ENCODE assay signal across 24 cellular contexts in the genomic region with DNA sequence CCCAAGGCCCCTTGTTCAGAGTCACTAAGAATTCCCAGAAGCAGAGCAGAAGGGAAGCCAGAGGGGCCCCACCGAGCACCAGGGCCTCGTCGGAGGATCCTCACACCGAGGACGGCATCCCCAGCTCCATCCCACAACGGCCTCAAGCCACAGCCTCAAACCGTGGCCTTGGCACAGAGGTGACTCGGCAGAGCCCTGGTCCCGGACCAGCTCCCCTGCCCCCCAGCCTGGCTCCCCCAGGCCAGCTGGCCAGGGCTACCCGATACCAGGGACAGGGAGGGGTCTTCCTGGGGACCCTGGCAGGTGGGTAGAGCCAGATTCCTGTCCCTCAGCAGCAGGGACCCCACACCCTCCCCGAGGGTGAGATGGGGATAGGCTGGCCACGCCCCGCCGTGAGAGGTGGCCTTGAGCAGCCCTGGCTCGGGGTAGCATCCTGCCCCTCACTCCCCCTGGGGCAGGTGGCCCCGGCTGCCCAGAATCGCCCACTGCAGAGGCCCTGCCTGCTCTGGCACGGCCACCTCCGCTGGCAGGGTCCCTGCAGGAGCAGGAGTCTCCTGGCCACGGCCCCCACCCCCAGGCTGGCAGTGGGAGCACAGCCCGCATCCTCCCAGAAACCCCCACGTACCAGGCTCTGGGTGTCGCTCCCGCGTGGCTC. TPM values are rescaled to one million over a fixed set of nuclear protein-coding genes. Genes with fewer than 3 reads are reported as not detected.
DNase-seq lines count a peak whose midpoint lies in the region; ATAC-seq and TF ChIP-seq lines count a peak whose summit lies in the region.
"Had no signal": no experiment of that assay in that cellular context is flagged by ENCODE, and none has a peak within 500 bp of the region (broad histone marks: within the 10 kb centered on the region; RNA-seq: fewer than 3 reads in every experiment).

No MANE protein-coding gene starts in this region.

- CTCF ChIA-PET in PC-3 (lab: Charles Lee) = no interaction called here

- H2BK20ac ChIP-seq in H9 (ENCODE audit: low read depth, low read length, poor library complexity, severe bottlenecking) = no peak overlapping the region

- no peak overlapping the region for H3K18ac ChIP-seq in H9 (ENCODE audit: insufficient read length, low read depth, low read length)

- H3K23me2 ChIP-seq in H9 (ENCODE audit: insufficient read length, low read depth, low read length, poor library complexity, severe bottlenecking) = no peaks in the 10 kb centered on the region

- H3K4me2 ChIP-seq in H9 (ENCODE audit: insufficient read depth, insufficient read length, low read length) (no peak overlapping the region), PC-3 (ENCODE audit: low read length) (no peak overlapping the region), GM23248 (ENCODE audit: unreplicated experiment) (no peak overlapping the region)
- H3K4me2 ChIP-seq: PC-9 had no signal

- no peak overlapping the region for H3K14ac ChIP-seq in H9 (ENCODE audit: insufficient read depth, low read length)

- TF ChIP-seq POLR2A in Peyer's patch (IDR thresholded peaks at IDR 0.05) = no peak

- H3F3A ChIP-seq in PC-3 (ENCODE audit: low read length, unreplicated experiment) = no peaks in the 10 kb centered on the region
- no peaks in the 10 kb centered on the region for H3F3A ChIP-seq in GM23248 (ENCODE audit: insufficient read depth)

- H4K5ac ChIP-seq in H9 (ENCODE audit: insufficient read length, low read depth, low read length) = no peak overlapping the region

- no peak overlapping the region for H2BK120ac ChIP-seq in H9 (ENCODE audit: low read depth, low read length, poor library complexity, severe bottlenecking)

- H3K27ac ChIP-seq in Peyer's patch = peak overlapping the region in 2 of 4 donors; percentile 3 to 58
- peak overlapping the region; percentile 78 for H3K27ac ChIP-seq in lower lobe of right lung
- no peak overlapping the region for H3K27ac ChIP-seq in subcutaneous abdominal adipose tissue (ENCODE audit: low read depth, low read length)
- H3K27ac ChIP-seq in H9 (ENCODE audit: insufficient read length, low read depth, low read length) = no peak overlapping the region
- H3K27ac ChIP-seq in PC-3 (ENCODE audit: low read length) = no peak overlapping the region
- H3K27ac ChIP-seq in GM23248 = no peak overlapping the region
- H3K27ac ChIP-seq: foreskin keratinocyte, PC-9, WERI-Rb-1 had no signal

- no peak overlapping the region for H3K23ac ChIP-seq in H9 (ENCODE audit: insufficient read length, low read depth, low read length)

- H3K9me2 ChIP-seq in PC-3 (replicated peaks; ENCODE audit: low read length) (no peaks in the 10 kb centered on the region), GM23248 (ENCODE audit: insufficient read depth) (no peaks in the 10 kb centered on the region)

- H3K9me3 Mint-ChIP-seq in dendritic cell treated with granulocyte-macrophage colony-stimulating factor and Interleukin-4, amounts not matched to agents 40 ng/mL and 50 ng/mL, for 4 days = peaks cover 5% of the 10 kb centered on the region
- H3K9me3 Mint-ChIP-seq in H9 = no peaks in the 10 kb centered on the region
- H3K9me3 Mint-ChIP-seq: IgD-negative memory B cell, naive B cell had no signal

- no peak overlapping the region for H2BK5ac ChIP-seq in H9 (ENCODE audit: insufficient read length, low read length)

- peak overlapping the region; percentile 69 for H3K4me3 Mint-ChIP-seq in dendritic cell treated with granulocyte-macrophage colony-stimulating factor and Interleukin-4, amounts not matched to agents 40 ng/mL and 50 ng/mL, for 4 days
- no peak overlapping the region for H3K4me3 Mint-ChIP-seq in H9
- H3K4me3 Mint-ChIP-seq: IgD-negative memory B cell, naive B cell had no signal

- H2AK5ac ChIP-seq in H9 (ENCODE audit: insufficient read length, low read length) = no peak overlapping the region

- no peak for DNase-seq in Peyer's patch
- DNase-seq in lower lobe of right lung = no peak
- no peak for DNase-seq in H9
- no peak for DNase-seq in PC-3
- no peak for DNase-seq in GM23248
- DNase-seq: Caco-2; EL; foreskin keratinocyte; naive B cell; NCI-H1436; NCI-H2171 treated with DMSO at 0.1 percent for 48 hours; PC-9; stimulated activated CD8-positive, alpha-beta memory T cell treated with anti-CD3 and anti-CD28 coated beads, Interleukin-4, amount 100 ng/mL, for 48 hours; T-helper 2 cell; WERI-Rb-1 had no signal

- no peak overlapping the region for H3K56ac ChIP-seq in H9 (ENCODE audit: insufficient read length, low read depth, low read length)

- H3K79me2 ChIP-seq in H9 (ENCODE audit: insufficient read depth, low read length) (no peaks in the 10 kb centered on the region), PC-3 (ENCODE audit: low read length) (no peaks in the 10 kb centered on the region), GM23248 (ENCODE audit: insufficient read depth) (no peaks in the 10 kb centered on the region)

- POLR2A ChIA-PET in PC-3 (lab: Charles Lee; ENCODE audit: unreplicated experiment) = no interaction called here

- no TSS peak for BruUV-seq in PC-3 (replicated peaks; lab: Mats Ljungman, UMichigan)

- peaks cover 46% of the 10 kb centered on the region for H3K4me1 Mint-ChIP-seq in dendritic cell treated with granulocyte-macrophage colony-stimulating factor and Interleukin-4, amounts not matched to agents 40 ng/mL and 50 ng/mL, for 4 days (ENCODE audit: low read depth)
- no peaks in the 10 kb centered on the region for H3K4me1 Mint-ChIP-seq in H9

- H3K4me1 ChIP-seq in Peyer's patch = peaks cover 0 to 4% (median 0%) of the 10 kb centered on the region in 4 donors
- peaks cover 15% of the 10 kb centered on the region for H3K4me1 ChIP-seq in lower lobe of right lung
- H3K4me1 ChIP-seq in subcutaneous abdominal adipose tissue (ENCODE audit: control insufficient read depth in 5 of 5, insufficient read depth in 5 of 5, low read length in 5 of 5) = peaks cover 0 to 19% (median 5%) of the 10 kb centered on the region in 5 donors
- no peaks in the 10 kb centered on the region for H3K4me1 ChIP-seq in H9 (ENCODE audit: insufficient read depth, low read length)
- H3K4me1 ChIP-seq in PC-3 (ENCODE audit: insufficient read depth, low read length) = no peaks in the 10 kb centered on the region
- H3K4me1 ChIP-seq in GM23248 (ENCODE audit: insufficient read depth) = no peaks in the 10 kb centered on the region
- H3K4me1 ChIP-seq: foreskin keratinocyte had no signal

- peaks cover 28% of the 10 kb centered on the region for H3K27me3 Mint-ChIP-seq in dendritic cell treated with granulocyte-macrophage colony-stimulating factor and Interleukin-4, amounts not matched to agents 40 ng/mL and 50 ng/mL, for 4 days
- H3K27me3 Mint-ChIP-seq in H9 (ENCODE audit: low read depth) = peaks cover 2% of the 10 kb centered on the region; the same call in 1 of the 2 replicates
- H3K27me3 Mint-ChIP-seq: progenitor cell of endocrine pancreas had no signal

- H3K36me3 Mint-ChIP-seq in dendritic cell treated with granulocyte-macrophage colony-stimulating factor and Interleukin-4, amounts not matched to agents 40 ng/mL and 50 ng/mL, for 4 days (ENCODE audit: low read depth) = peaks cover 7% of the 10 kb centered on the region
- no peaks in the 10 kb centered on the region for H3K36me3 Mint-ChIP-seq in H9 (ENCODE audit: insufficient read depth in 1 of 3, low read depth in 3 of 3)
- H3K36me3 Mint-ChIP-seq: IgD-negative memory B cell had no signal

- WGBS in H9 (ENCODE audit: extremely low coverage, insufficient read length, low lambda C conversion rate) = no CpG with 5 or more reads among the region's 25 CpGs
- WGBS in GM23248 (ENCODE audit: low coverage in 1 of 2, low lambda C conversion rate in 2 of 2, missing lambda C conversion rate in 2 of 2), 2 experiments = 46 to 61% methylated on average over 16 to 19 of the region's 25 CpGs

- H3K36me3 ChIP-seq in Peyer's patch = no peaks in the 10 kb centered on the region
- H3K36me3 ChIP-seq in lower lobe of right lung = no peaks in the 10 kb centered on the region
- H3K36me3 ChIP-seq in subcutaneous abdominal adipose tissue (ENCODE audit: control insufficient read depth in 5 of 5, insufficient read depth in 5 of 5, low read length in 5 of 5) = no peaks in the 10 kb centered on the region
- H3K36me3 ChIP-seq in PC-3 (ENCODE audit: low read depth, low read length) = no peaks in the 10 kb centered on the region
- H3K36me3 ChIP-seq in GM23248 (ENCODE audit: low read depth) = no peaks in the 10 kb centered on the region

- H3K9me3 ChIP-seq in Peyer's patch = no peaks in the 10 kb centered on the region
- H3K9me3 ChIP-seq in lower lobe of right lung = no peaks in the 10 kb centered on the region
- H3K9me3 ChIP-seq in subcutaneous abdominal adipose tissue (ENCODE audit: control insufficient read depth in 5 of 5, low read length in 5 of 5) = no peaks in the 10 kb centered on the region
- no peaks in the 10 kb centered on the region for H3K9me3 ChIP-seq in H9 (ENCODE audit: control insufficient read depth, low read depth, low read length)
- H3K9me3 ChIP-seq in PC-3 (ENCODE audit: low read length) = no peaks in the 10 kb centered on the region
- H3K9me3 ChIP-seq in GM23248 (ENCODE audit: low read depth) = no peaks in the 10 kb centered on the region
- H3K9me3 ChIP-seq: Caco-2 had no signal

- H3K27ac Mint-ChIP-seq in dendritic cell treated with granulocyte-macrophage colony-stimulating factor and Interleukin-4, amounts not matched to agents 40 ng/mL and 50 ng/mL, for 4 days = peak overlapping the region; percentile 75
- no peak overlapping the region for H3K27ac Mint-ChIP-seq in H9
- H3K27ac Mint-ChIP-seq: IgD-negative memory B cell, progenitor cell of endocrine pancreas had no signal

- in situ Hi-C loops in GM23248 (cut with MboI) = no loop called here

- TF ChIP-seq CTCF in Peyer's patch (IDR thresholded peaks at IDR 0.05) (no peak), lower lobe of right lung (IDR thresholded peaks at IDR 0.05) (no peak), H9 (conservative IDR thresholded peaks at IDR 0.05) (no peak), PC-3 (conservative IDR thresholded peaks at IDR 0.05; ENCODE audit: low read depth, low read length) (no peak)

- H3K4ac ChIP-seq in H9 (ENCODE audit: low read depth, low read length) = no peak overlapping the region

- H3K27me3 ChIP-seq in Peyer's patch (no peaks in the 10 kb centered on the region), lower lobe of right lung (ENCODE audit: low read depth) (peaks cover 13% of the 10 kb centered on the region), subcutaneous abdominal adipose tissue (ENCODE audit: control insufficient read depth in 5 of 5, insufficient read depth in 4 of 5, low read length in 5 of 5) (peaks cover 19 to 38% (median 26%) of the 10 kb centered on the region in 5 donors), H9 (ENCODE audit: insufficient read depth, low read length) (no peaks in the 10 kb centered on the region), PC-3 (ENCODE audit: low read length) (peaks cover under 1% of the 10 kb centered on the region; the same call in 1 of the 2 replicates), GM23248 (replicated peaks; ENCODE audit: insufficient read depth) (no peaks in the 10 kb centered on the region)

- H3K4me3 ChIP-seq in Peyer's patch = peak overlapping the region; percentile 20 to 46 (median 30)
- H3K4me3 ChIP-seq in lower lobe of right lung = peak overlapping the region; percentile 55
- H3K4me3 ChIP-seq in subcutaneous abdominal adipose tissue (ENCODE audit: low read depth in 1 of 5, low read length in 5 of 5) = peak overlapping the region in 4 of 5 donors; percentile 0 to 65 (median 48)
- H3K4me3 ChIP-seq in PC-3 (ENCODE audit: low read length) = no peak overlapping the region
- no peak overlapping the region for H3K4me3 ChIP-seq in GM23248
- H3K4me3 ChIP-seq: PC-9 had no signal

- H3K9ac ChIP-seq in subcutaneous abdominal adipose tissue (ENCODE audit: low read length in 5 of 5) = peak overlapping the region in 3 of 5 donors; percentile 31 to 70 (median 58)
- H3K9ac ChIP-seq in H9 (ENCODE audit: extremely low read depth, insufficient read length, low read length) = no peak overlapping the region
- H3K9ac ChIP-seq in PC-3 (ENCODE audit: low read length) = no peak overlapping the region
- H3K9ac ChIP-seq in GM23248 = no peak overlapping the region

- intact Hi-C loops in dendritic cell treated with granulocyte-macrophage colony-stimulating factor and Interleukin-4, amounts not matched to agents 40 ng/mL and 50 ng/mL, for 4 days (cut with micrococcal nuclease) = loop anchor here (2.0 kb wide), 1 partner anchor 17 kb away; no protein-coding TSS in a partner anchor
- intact Hi-C loops in lower lobe of right lung (cut with DNase I) = no loop called here
- intact Hi-C loops in PC-3 (cut with micrococcal nuclease) = no loop called here

- H4K20me1 ChIP-seq in H9 (ENCODE audit: control insufficient read depth, insufficient read depth, insufficient read length) (no peaks in the 10 kb centered on the region), PC-3 (ENCODE audit: low read length) (no peaks in the 10 kb centered on the region), GM23248 (ENCODE audit: insufficient read depth) (no peaks in the 10 kb centered on the region)

- H3K79me1 ChIP-seq in H9 (ENCODE audit: insufficient read depth, low read depth, low read length, poor library complexity, severe bottlenecking) = no peaks in the 10 kb centered on the region

- peak; percentile 5 to 11 for ATAC-seq in lower lobe of right lung
- ATAC-seq in PC-3 = no peak
- ATAC-seq: foreskin keratinocyte had no signal

- no peak overlapping the region for H4K91ac ChIP-seq in H9 (ENCODE audit: insufficient read length, low read depth, low read length)

- no peak overlapping the region for H2BK12ac ChIP-seq in H9 (ENCODE audit: insufficient read length, low read depth, low read length)

- H4K8ac ChIP-seq in H9 (replicated peaks; ENCODE audit: insufficient read length, low read depth, low read length) = no peak overlapping the region

- no peak overlapping the region for H2BK15ac ChIP-seq in H9 (ENCODE audit: low read depth, low read length)

- no peak overlapping the region for H3T11ph ChIP-seq in H9 (ENCODE audit: low read length)

- no peak overlapping the region for H2AFZ ChIP-seq in H9 (ENCODE audit: low read length)
- no peak overlapping the region for H2AFZ ChIP-seq in PC-3 (ENCODE audit: low read length)
- H2AFZ ChIP-seq in GM23248 = no peak overlapping the region
- H2AFZ ChIP-seq: PC-9 had no signal

RNA-seq across cellular contexts. Expression of a gene that starts 5.6 kb away (rescaled TPM):
- not detected for total RNA-seq in Peyer's patch
- total RNA-seq in lower lobe of right lung = not detected
- total RNA-seq in H9 (2021) = not detected in 2 replicates
- total RNA-seq in PC-3 (2014; rRNA removed) = not detected in 2 replicates
- not detected in 2 replicates for total RNA-seq in GM23248 (2014; rRNA removed; shearing (Covaris generic))
- polyA plus RNA-seq in GM23248 (2016; fragmentation: Nextera tagmentation; extraction: Ambion mirVana) = not detected in 2 replicates
- total RNA-seq: astrocyte, Caco-2, chondrocyte, foreskin keratinocyte, liver, MCF 10A, PC-9, progenitor cell of endocrine pancreas, SK-MEL-5 had no signal
- polyA plus RNA-seq: foreskin keratinocyte, IgD-negative memory B cell, liver had no signal

RNA-seq across cellular contexts. Expression of a gene that starts 6.3 kb away (rescaled TPM):
- 100 to 1,000 TPM in 3 of 4 donors, 10 to 100 TPM in 1; 23.9 to 190 (median 123) TPM for total RNA-seq in Peyer's patch
- total RNA-seq in lower lobe of right lung = 64.0 TPM
- total RNA-seq in H9 (2021) = 2.3 and 2.4 TPM in 2 replicates
- total RNA-seq in PC-3 (2014; rRNA removed) = 1.1 and 1.7 TPM in 2 replicates
- 1.6 and 4.0 TPM in 2 replicates for total RNA-seq in GM23248 (2014; rRNA removed; shearing (Covaris generic))
- polyA plus RNA-seq in GM23248 (2016; fragmentation: Nextera tagmentation; extraction: Ambion mirVana) = 0.18 and 0.25 TPM in 2 replicates

Comparison
In these comparisons a context has a peak if more than half of its experiments do, and no peak if none do; other contexts are left out.
1. H3K4me3 ChIP-seq: peak in Peyer's patch (4 of 4), lower lobe of right lung (single experiment) and subcutaneous abdominal adipose tissue (4 of 5); none in PC-3 (single experiment) and GM23248 (single experiment).
2. H3K9ac ChIP-seq: peak in subcutaneous abdominal adipose tissue (3 of 5); none in H9 (single experiment), PC-3 (single experiment) and GM23248 (single experiment).